ENCODE assay signal across 21 cellular contexts in the genomic region with DNA sequence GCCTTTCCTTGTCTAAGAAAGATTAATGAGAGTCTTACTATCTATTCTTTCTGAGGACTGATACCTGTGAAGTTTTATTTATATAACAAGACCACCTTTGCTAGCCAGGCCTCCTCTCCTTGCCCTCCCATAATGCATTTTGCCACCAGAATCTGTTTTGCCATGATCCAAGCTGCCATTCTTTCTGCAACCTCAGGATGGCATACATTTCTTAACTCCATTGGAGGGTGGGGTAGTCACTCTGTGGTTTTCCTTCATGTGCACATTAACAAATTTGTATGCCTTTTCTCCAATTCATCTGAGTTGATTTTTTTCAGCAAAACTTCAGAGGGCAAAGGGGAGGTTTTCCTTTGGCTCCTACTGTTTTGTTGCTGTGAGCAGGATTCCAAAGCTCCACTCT. TPM values are rescaled to one million over a fixed set of nuclear protein-coding genes. Genes with fewer than 3 reads are reported as not detected.
DNase-seq lines count a peak whose midpoint lies in the region; ATAC-seq and TF ChIP-seq lines count a peak whose summit lies in the region.
"Had no signal": no experiment of that assay in that cellular context is flagged by ENCODE, and none has a peak within 500 bp of the region (broad histone marks: within the 10 kb centered on the region; RNA-seq: fewer than 3 reads in every experiment).

No MANE protein-coding gene starts in this region.

- ATAC-seq in GM21576 (IDR thresholded peaks at IDR 0.05; ENCODE audit: unreplicated experiment) (no peak), GM21360 (IDR thresholded peaks at IDR 0.05; ENCODE audit: unreplicated experiment) (no peak)
- ATAC-seq: stimulated activated memory B cell treated with anti-CD40 and anti-IgM and Interleukin-4, amounts not matched to agents 10 μg/mL and 1 μg/mL and 100 μg/mL, for 72 hours; upper lobe of right lung had no signal

- in situ Hi-C loops in astrocyte of the cerebellum (cut with HindIII; ENCODE audit: low sequenced_read_pairs): no loop called here

- DNase-seq in NCI-H146 (lab: John Stamatoyannopoulos, UW): peak; percentile 4
- no peak for DNase-seq in NCI-H146 treated with DMSO at 0.1 percent for 48 hours (lab: John Stamatoyannopoulos, UW; ENCODE audit: unreplicated experiment)
- DNase-seq in Jurkat, Clone E6-1 (ENCODE audit: low read depth, low spot score): peak; percentile 7
- DNase-seq in astrocyte of the cerebellum (ENCODE audit: low read depth): no peak
- peak; percentile 7 for DNase-seq in putamen (ENCODE audit: low spot score)
- DNase-seq in central memory CD4-positive, alpha-beta T cell: no peak
- DNase-seq: activated B cell treated with CpG ODN at 0.5 μM for 24 hours; amniotic stem cell; CD4-positive, alpha-beta T cell; EL; glutamatergic neuron; islet precursor cell; KG1; NCI-H1436 treated with DMSO at 0.1 percent for 48 hours; NCI-H510A; T-helper 1 cell; upper lobe of right lung had no signal

- TF ChIP-seq CTCF in astrocyte of the cerebellum (IDR thresholded peaks at IDR 0.05; ENCODE audit: low read depth, low read length, missing control alignments): peak; percentile 7

- no peak overlapping the region for H3K4me3 ChIP-seq in Jurkat, Clone E6-1 (ENCODE audit: low read length)
- no peak overlapping the region for H3K4me3 ChIP-seq in astrocyte of the cerebellum (ENCODE audit: low read depth, low read length)
- H3K4me3 ChIP-seq: skin epidermis, upper lobe of right lung had no signal

RNA-seq across cellular contexts. Expression of gene ENPP4, which starts 26.4 kb away (rescaled TPM):
- 7.9 TPM for polyA plus RNA-seq in Jurkat, Clone E6-1 (2012; ENCODE audit: insufficient read depth, insufficient read length)

Comparison
In these comparisons a context has a peak if more than half of its experiments do, and no peak if none do; other contexts are left out.
1. DNase-seq: peak in NCI-H146 (single experiment), Jurkat, Clone E6-1 (single experiment) and putamen (single experiment); none in NCI-H146 treated with DMSO at 0.1 percent for 48 hours (single experiment), astrocyte of the cerebellum (single experiment) and central memory CD4-positive, alpha-beta T cell (single experiment).